8 cellular contexts compared by ENCODE assay signal in the genomic region with DNA sequence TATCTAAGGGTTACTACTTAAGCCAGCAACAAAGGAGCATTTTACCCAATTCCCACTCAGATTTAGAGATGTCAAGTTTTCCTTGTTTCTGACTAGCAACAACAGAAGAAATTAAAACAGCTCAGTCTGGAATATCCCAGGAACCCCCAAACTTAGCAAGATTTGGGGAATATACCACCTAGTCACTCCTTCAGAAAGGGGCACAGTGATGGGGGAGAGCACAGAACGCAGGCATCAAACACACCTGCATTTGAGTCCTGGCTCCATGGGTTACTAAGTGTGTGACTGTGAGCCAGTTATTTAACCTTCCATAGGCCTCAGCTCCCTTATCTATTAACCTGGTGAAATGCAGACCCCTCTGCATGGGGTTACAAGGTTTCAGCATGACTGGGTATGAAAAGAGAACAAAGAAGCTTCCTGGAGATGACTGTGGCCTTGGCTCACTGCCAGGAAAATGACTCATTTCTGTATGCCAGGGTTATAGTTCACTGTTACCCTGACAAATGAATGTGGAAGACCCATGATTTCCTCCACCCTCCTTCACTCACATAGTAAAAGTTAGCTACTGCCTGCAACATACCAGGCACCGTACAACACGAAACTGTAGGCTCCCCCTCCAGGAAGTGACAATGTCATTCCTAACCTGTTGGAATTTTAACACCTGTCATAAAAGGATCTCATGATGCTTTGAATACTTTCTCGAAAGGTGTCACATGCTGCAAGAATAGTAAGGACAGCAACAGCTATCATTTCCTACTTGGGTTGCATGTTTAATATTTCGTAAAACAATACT.
DNase-seq lines count a peak whose midpoint lies in the region; ATAC-seq and TF ChIP-seq lines count a peak whose summit lies in the region.

No MANE protein-coding gene starts in this region.

- H3K27ac ChIP-seq in neural progenitor cell (peak overlapping the region; percentile 97), thyroid gland (peak overlapping the region in 2 of 3 donors; percentile 59 to 71)

- peaks cover 36% of the 10 kb centered on the region for H3K79me2 ChIP-seq in neural progenitor cell (ENCODE audit: low read depth)

- H2AFZ ChIP-seq in neural progenitor cell (replicated peaks), result no peak overlapping the region

- H3K36me3 Mint-ChIP-seq in endothelial cell (ENCODE audit: low read depth, unreplicated experiment) (peaks cover 6% of the 10 kb centered on the region), neural progenitor cell (peaks cover 3% of the 10 kb centered on the region)

- H3K36me3 ChIP-seq in neural progenitor cell (no peaks in the 10 kb centered on the region), thyroid gland (no peaks in the 10 kb centered on the region)

- no peak overlapping the region for H3K9ac ChIP-seq in neural progenitor cell

- H3K9me3 ChIP-seq in neural progenitor cell (ENCODE audit: low read depth) (peaks cover 6% of the 10 kb centered on the region), thyroid gland (no peaks in the 10 kb centered on the region)

- no peaks in the 10 kb centered on the region for H3K27me3 ChIP-seq in neural progenitor cell
- H3K27me3 ChIP-seq in thyroid gland, result no peaks in the 10 kb centered on the region

- peak overlapping the region; percentile 29 for H3K4me2 ChIP-seq in neural progenitor cell

- H3K4me3 ChIP-seq in neural progenitor cell (no peak overlapping the region), thyroid gland (replicated peaks in 1 of 3) (no peak overlapping the region)

- intact Hi-C loops in thyroid gland (cut with DNase I), result no loop called here

- H4K20me1 ChIP-seq in neural progenitor cell (ENCODE audit: low read depth), result no peaks in the 10 kb centered on the region

- peak overlapping the region; percentile 76 for H3K27ac Mint-ChIP-seq in endothelial cell (ENCODE audit: unreplicated experiment)
- peak overlapping the region; percentile 91 for H3K27ac Mint-ChIP-seq in neural progenitor cell

- peak; percentile 96 for ATAC-seq in GM19328 (IDR thresholded peaks at IDR 0.05; ENCODE audit: unreplicated experiment)
- peak; percentile 95 for ATAC-seq in HG03342 (IDR thresholded peaks at IDR 0.05; ENCODE audit: unreplicated experiment)

- H3K9me3 Mint-ChIP-seq in endothelial cell (ENCODE audit: unreplicated experiment) (no peaks in the 10 kb centered on the region), neural progenitor cell (peaks cover 16% of the 10 kb centered on the region)

- TF ChIP-seq CTCF in endothelial cell (IDR thresholded peaks at IDR 0.05; ENCODE audit: unreplicated experiment) (no peak), neural progenitor cell (IDR thresholded peaks at IDR 0.05) (no peak), thyroid gland (IDR thresholded peaks at IDR 0.05) (no peak)

- H3K4me1 ChIP-seq in neural progenitor cell (peaks cover 77% of the 10 kb centered on the region), thyroid gland (peaks cover 30 to 62% of the 10 kb centered on the region in 2 donors)

- H3K4me1 Mint-ChIP-seq in endothelial cell (ENCODE audit: unreplicated experiment) (peaks cover 13% of the 10 kb centered on the region), neural progenitor cell (peaks cover 78% of the 10 kb centered on the region)

- WGBS in thyroid gland, 2 donors, result 81% methylated on average over 5 of the region's 5 CpGs

- TF ChIP-seq POLR2A in thyroid gland (IDR thresholded peaks at IDR 0.05), result no peak

- H3K4me3 Mint-ChIP-seq in endothelial cell (ENCODE audit: unreplicated experiment) (no peak overlapping the region), neural progenitor cell (no peak overlapping the region)

- H3F3A ChIP-seq in neural progenitor cell (ENCODE audit: low read depth), result peaks cover 78% of the 10 kb centered on the region

- DNase-seq in AML-193 (lab: John Stamatoyannopoulos, UW), result peak; percentile 76 to 81
- DNase-seq in NCI-H345 (lab: John Stamatoyannopoulos, UW), result peak; percentile 93
- DNase-seq in activated CD4-positive, alpha-beta T cell treated with anti-CD3 and anti-CD28 coated beads for 4 hours, result peak; percentile 75 to 79
- peak; percentile 52 for DNase-seq in endothelial cell (ENCODE audit: low spot score)
- DNase-seq in neural progenitor cell (ENCODE audit: low spot score), result no peak
- DNase-seq in thyroid gland, result peak; percentile 62 to 68

- peaks cover 2% of the 10 kb centered on the region for H3K27me3 Mint-ChIP-seq in endothelial cell (ENCODE audit: unreplicated experiment)
- peaks cover 7% of the 10 kb centered on the region for H3K27me3 Mint-ChIP-seq in neural progenitor cell (ENCODE audit: insufficient read depth, low read depth)
